In the genomic region with DNA sequence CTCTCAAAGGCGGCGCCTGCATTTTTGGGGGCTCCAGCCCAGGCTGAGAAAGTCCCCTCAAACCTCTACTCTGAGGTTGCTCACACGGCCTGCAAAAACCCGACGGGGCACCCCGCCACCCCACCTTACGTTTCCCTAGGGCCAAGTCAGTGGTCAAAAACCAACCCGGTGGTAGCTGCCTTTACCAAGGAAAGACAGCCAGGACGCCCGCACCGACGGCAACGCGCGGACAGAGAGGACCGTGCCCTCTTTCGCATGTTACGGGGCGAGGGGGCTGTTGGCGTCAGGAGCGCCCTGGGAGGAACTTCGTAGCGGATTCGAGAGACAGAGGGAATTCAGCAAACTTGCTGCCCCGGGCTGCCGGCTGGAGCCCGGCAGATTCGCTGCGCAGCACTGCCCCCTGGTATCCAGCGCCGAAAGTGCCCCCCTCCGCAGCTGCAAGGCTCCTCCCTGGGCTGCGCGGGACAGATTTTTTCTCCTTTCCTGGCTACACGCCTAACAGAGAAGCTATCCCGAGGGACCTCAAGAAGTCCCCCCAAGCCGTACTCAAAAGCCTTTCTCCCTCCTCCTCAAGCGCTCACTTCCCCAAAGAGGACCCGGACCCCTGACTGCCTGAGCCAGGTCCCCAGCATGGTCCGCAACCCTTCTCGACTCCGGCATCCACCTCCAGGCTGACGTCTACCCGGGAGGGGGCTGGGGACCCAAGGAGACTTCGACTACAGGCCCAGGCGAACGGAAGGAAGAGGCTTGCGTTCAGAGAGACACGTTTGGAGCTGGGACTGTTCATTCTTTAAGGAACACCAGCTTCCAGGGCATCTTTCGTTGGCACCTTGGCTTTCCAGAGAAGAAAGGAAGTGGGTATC, we compare ENCODE assay signal across 9 cellular contexts. TPM values are rescaled to one million over a fixed set of nuclear protein-coding genes. Genes with fewer than 3 reads are reported as not detected.
DNase-seq lines count a peak whose midpoint lies in the region; ATAC-seq, FAIRE-seq and TF ChIP-seq lines count a peak whose summit lies in the region.
"Had no signal": no experiment of that assay in that cellular context is flagged by ENCODE, and none has a peak within 500 bp of the region (broad histone marks: within the 10 kb centered on the region; RNA-seq: fewer than 3 reads in every experiment).

No MANE protein-coding gene starts in this region.

- H3K36me3 ChIP-seq in astrocyte (ENCODE audit: insufficient read depth, low read length) (no peaks in the 10 kb centered on the region), iPS-15b (ENCODE audit: control insufficient read depth, insufficient read depth, low read length) (no peaks in the 10 kb centered on the region)

- H3K36me3 Mint-ChIP-seq in astrocyte (ENCODE audit: low read depth, unreplicated experiment), result peaks cover 3% of the 10 kb centered on the region

- peak; percentile 70 for TF ChIP-seq CTCF in LNCaP clone FGC (IDR thresholded peaks at IDR 0.05; ENCODE audit: control insufficient read depth, extremely low read depth, insufficient read depth)
- peak; percentile 46 for TF ChIP-seq CTCF in astrocyte (IDR thresholded peaks at IDR 0.05; ENCODE audit: insufficient read depth, low read depth, low read length)

- H3K4me3 Mint-ChIP-seq in astrocyte (ENCODE audit: unreplicated experiment), result no peak overlapping the region
- peak overlapping the region; percentile 3 to 6 for H3K4me3 Mint-ChIP-seq in stimulated activated naive CD8-positive, alpha-beta T cell treated with anti-CD3 and anti-CD28 coated beads, Interleukin-15, amount 100 ng/mL, for 72 hours

- ATAC-seq in stimulated activated naive CD8-positive, alpha-beta T cell treated with anti-CD3 and anti-CD28 coated beads, Interleukin-15, amount 100 ng/mL, for 72 hours, result no peak
- ATAC-seq in HG02840 (IDR thresholded peaks at IDR 0.05; ENCODE audit: low FRiP score, unreplicated experiment), result no peak
- ATAC-seq: activated naive CD4-positive, alpha-beta T cell treated with anti-CD3 and anti-CD28 coated beads, Interleukin-2, amount 50 U/mL, for 72 hours had no signal

- no peaks in the 10 kb centered on the region for H3K79me2 ChIP-seq in astrocyte (ENCODE audit: insufficient read depth, low read length)

- H3K9me3 ChIP-seq in astrocyte (ENCODE audit: insufficient read depth, low read depth, low read length), result peaks cover 2% of the 10 kb centered on the region
- H3K9me3 ChIP-seq in iPS-15b (ENCODE audit: control insufficient read depth, insufficient read depth, low read length), result no peaks in the 10 kb centered on the region

- H3K9ac ChIP-seq in astrocyte (ENCODE audit: low read length), result no peak overlapping the region
- H3K9ac ChIP-seq in iPS-15b (ENCODE audit: low read depth, low read length), result no peak overlapping the region

- no peak overlapping the region for H3K4me3 ChIP-seq in LNCaP clone FGC (ENCODE audit: low read depth, low read length)
- no peak overlapping the region for H3K4me3 ChIP-seq in astrocyte (ENCODE audit: insufficient read depth, low read depth, low read length)
- H3K4me3 ChIP-seq in iPS-15b (ENCODE audit: low read depth, low read length), result peak overlapping the region; percentile 45

- peaks cover 2% of the 10 kb centered on the region for H3K4me1 Mint-ChIP-seq in astrocyte (ENCODE audit: low read depth, unreplicated experiment)
- H3K4me1 Mint-ChIP-seq in stimulated activated naive CD8-positive, alpha-beta T cell treated with anti-CD3 and anti-CD28 coated beads, Interleukin-15, amount 100 ng/mL, for 72 hours, result peaks cover 87% of the 10 kb centered on the region

- peaks cover 4% of the 10 kb centered on the region for H4K20me1 ChIP-seq in astrocyte (ENCODE audit: insufficient read depth, low read length)

- no peak overlapping the region for H3K27ac Mint-ChIP-seq in astrocyte (ENCODE audit: unreplicated experiment)
- H3K27ac Mint-ChIP-seq in stimulated activated naive CD8-positive, alpha-beta T cell treated with anti-CD3 and anti-CD28 coated beads, Interleukin-15, amount 100 ng/mL, for 72 hours, result no peak overlapping the region

- no peak for FAIRE-seq in astrocyte (lab: Jason Lieb, UNC)

- peaks cover 81% of the 10 kb centered on the region for H3K27me3 Mint-ChIP-seq in astrocyte (ENCODE audit: low read depth, unreplicated experiment)
- peaks cover 100% of the 10 kb centered on the region for H3K27me3 Mint-ChIP-seq in stimulated activated naive CD8-positive, alpha-beta T cell treated with anti-CD3 and anti-CD28 coated beads, Interleukin-15, amount 100 ng/mL, for 72 hours

- H2AFZ ChIP-seq in astrocyte (ENCODE audit: low read depth, low read length), result peak overlapping the region; percentile 79

- H3K27ac ChIP-seq in astrocyte (ENCODE audit: low read depth, low read length), result no peak overlapping the region

- DNase-seq in NCI-H748 (lab: John Stamatoyannopoulos, UW; ENCODE audit: unreplicated experiment), result peak; percentile 68
- no peak for DNase-seq in NCI-H748 treated with DMSO at 0.1 percent for 48 hours (lab: John Stamatoyannopoulos, UW)
- DNase-seq in LNCaP clone FGC (ENCODE audit: low read depth), result no peak
- peak; percentile 18 for DNase-seq in astrocyte (ENCODE audit: low read depth)
- DNase-seq in stimulated activated naive CD8-positive, alpha-beta T cell treated with anti-CD3 and anti-CD28 coated beads, Interleukin-15, amount 100 ng/mL, for 72 hours, result peak; percentile 39 to 40
- no peak for DNase-seq in activated gamma-delta T cell treated with Interleukin-2 at 50 U/mL for 16 hours

- H3K4me2 ChIP-seq in astrocyte (ENCODE audit: low read length), result peak overlapping the region; percentile 77

- H3K4me1 ChIP-seq in astrocyte (ENCODE audit: insufficient read depth, low read length), result peaks cover 8% of the 10 kb centered on the region
- H3K4me1 ChIP-seq in iPS-15b (ENCODE audit: control insufficient read depth, insufficient read depth, low read length), result peaks cover 6% of the 10 kb centered on the region

- H3K27me3 ChIP-seq in astrocyte (ENCODE audit: insufficient read depth, low read length) (peaks cover 88% of the 10 kb centered on the region), iPS-15b (ENCODE audit: control insufficient read depth, insufficient read depth, low read length) (peaks cover 96% of the 10 kb centered on the region)

- H3K9me3 Mint-ChIP-seq in astrocyte (ENCODE audit: unreplicated experiment), result peaks cover 22% of the 10 kb centered on the region
- H3K9me3 Mint-ChIP-seq in stimulated activated naive CD8-positive, alpha-beta T cell treated with anti-CD3 and anti-CD28 coated beads, Interleukin-15, amount 100 ng/mL, for 72 hours, result no peaks in the 10 kb centered on the region
- H3K9me3 Mint-ChIP-seq: activated naive CD4-positive, alpha-beta T cell treated with anti-CD3 and anti-CD28 coated beads, Interleukin-2, amount 50 U/mL, for 72 hours had no signal

RNA-seq across cellular contexts. Expression of a gene that starts 27.7 kb away (rescaled TPM):
- 0.34 and 0.62 TPM in 2 replicates for total RNA-seq in astrocyte
- total RNA-seq: activated naive CD4-positive, alpha-beta T cell treated with anti-CD3 and anti-CD28 coated beads, Interleukin-2, amount 50 U/mL, for 72 hours had no signal

RNA-seq across cellular contexts. Expression of a gene that starts 31.5 kb away (rescaled TPM):
- total RNA-seq in astrocyte, result not detected in 2 replicates
- total RNA-seq: activated naive CD4-positive, alpha-beta T cell treated with anti-CD3 and anti-CD28 coated beads, Interleukin-2, amount 50 U/mL, for 72 hours had no signal

Comparison
In these comparisons a context has a peak if more than half of its experiments do, and no peak if none do; other contexts are left out.
1. DNase-seq: peak in NCI-H748 (single experiment), astrocyte (single experiment) and stimulated activated naive CD8-positive, alpha-beta T cell treated with anti-CD3 and anti-CD28 coated beads, Interleukin-15, amount 100 ng/mL, for 72 hours (2 of 2); none in NCI-H748 treated with DMSO at 0.1 percent for 48 hours (single experiment), LNCaP clone FGC (single experiment) and activated gamma-delta T cell treated with Interleukin-2 at 50 U/mL for 16 hours (single experiment).